Comparison of ENCODE assay signal across 12 cellular contexts in genomic region chr2:30113617-30114293, GRCh38. TPM values are rescaled to one million over a fixed set of nuclear protein-coding genes. Genes with fewer than 3 reads are reported as not detected.
DNase-seq lines count a peak whose midpoint lies in the region; ATAC-seq, FAIRE-seq and TF ChIP-seq lines count a peak whose summit lies in the region.
"Had no signal": no experiment of that assay in that cellular context is flagged by ENCODE, and none has a peak within 500 bp of the region (broad histone marks: within the 10 kb centered on the region; RNA-seq: fewer than 3 reads in every experiment).

No MANE protein-coding gene starts in this region.

- dilution Hi-C loops in IMR-90 (cut with HindIII; ENCODE audit: low sequenced_read_pairs, unreplicated experiment): no loop called here

- no peaks in the 10 kb centered on the region for H3K9me3 ChIP-seq in A549
- H3K9me3 ChIP-seq in IMR-90 (ENCODE audit: control insufficient read depth, insufficient read depth, low read length): no peaks in the 10 kb centered on the region
- H3K9me3 ChIP-seq: BLaER1, HAP-1, spleen had no signal

- H3K36me3 ChIP-seq in IMR-90 (ENCODE audit: control insufficient read depth, insufficient read depth, low read length) (no peaks in the 10 kb centered on the region), brain microvascular endothelial cell (replicated peaks) (no peaks in the 10 kb centered on the region)
- H3K36me3 ChIP-seq: BLaER1, HAP-1, spleen had no signal

- H3K4me1 ChIP-seq in A549: peaks cover 23% of the 10 kb centered on the region
- H3K4me1 ChIP-seq in IMR-90 (ENCODE audit: control insufficient read depth, insufficient read depth, low read length): peaks cover 13% of the 10 kb centered on the region
- H3K4me1 ChIP-seq: HAP-1 had no signal

- H3K4me2 ChIP-seq in A549: peak overlapping the region; percentile 40
- H3K4me2 ChIP-seq in IMR-90 (ENCODE audit: low read depth, low read length): 0 out of 2 replicates have a peak overlapping the region, but pooled peaks have one; percentile 29
- H3K4me2 ChIP-seq: BLaER1 had no signal

- ATAC-seq in A549 (peak; percentile 64 to 68; a peak in 4 of 6 replicates), IMR-90 (ENCODE audit: low read depth) (peak; percentile 96), GM19463 (IDR thresholded peaks at IDR 0.05; ENCODE audit: unreplicated experiment) (no peak)

- TF ChIP-seq POLR2A in A549 (IDR thresholded peaks at IDR 0.05; ENCODE audit: low read length) (no peak), IMR-90 (IDR thresholded peaks at IDR 0.05; ENCODE audit: low read depth, low read length) (no peak)

- TF ChIP-seq CTCF in A549 (IDR thresholded peaks at IDR 0.05) (no peak), IMR-90 (conservative IDR thresholded peaks at IDR 0.05; ENCODE audit: low read depth, low read length) (no peak), brain microvascular endothelial cell (IDR thresholded peaks at IDR 0.05; ENCODE audit: low read depth, low read length, missing control alignments) (no peak)

- peak overlapping the region; percentile 96 for H2BK20ac ChIP-seq in IMR-90 (ENCODE audit: low read depth, low read length)

- H3K4me3 ChIP-seq in A549 (no peak overlapping the region), IMR-90 (ENCODE audit: insufficient read depth, low read depth, low read length) (no peak overlapping the region), brain microvascular endothelial cell (ENCODE audit: low read depth, low read length) (no peak overlapping the region)
- H3K4me3 ChIP-seq: BLaER1, HAP-1, spleen had no signal

- peak overlapping the region; percentile 48; the same call in 1 of the 2 replicates for H3K56ac ChIP-seq in IMR-90 (ENCODE audit: extremely low read depth, insufficient read depth, low read length)

- WGBS in A549 (ENCODE audit: missing lambda C conversion rate): 37% methylated on average over 5 of the region's 5 CpGs
- WGBS in IMR-90 (ENCODE audit: extremely low coverage in 2 of 2, insufficient read length in 1 of 2), 2 experiments: no CpG with 5 or more reads among the region's 5 CpGs

- H3K79me1 ChIP-seq in IMR-90 (ENCODE audit: low read depth in 1 of 2, low read length in 2 of 2): no peaks in the 10 kb centered on the region

- H3K18ac ChIP-seq in IMR-90 (ENCODE audit: low read depth, low read length): peak overlapping the region; percentile 55; the same call in 1 of the 2 replicates

- H2AK5ac ChIP-seq in IMR-90 (ENCODE audit: low read depth, low read length): peak overlapping the region; percentile 96

- H4K5ac ChIP-seq in IMR-90 (ENCODE audit: low read depth, low read length): peak overlapping the region; percentile 62; the same call in 1 of the 2 replicates

- H2AFZ ChIP-seq in IMR-90 (replicated peaks; ENCODE audit: low read length, poor library complexity): peak overlapping the region; percentile 80

- CTCF ChIA-PET in A549 (lab: Yijun Ruan, JAX): interaction anchor here (0.6 to 7.8 kb wide), 8 partner anchors 14 to 1290 kb away, joined by 3 to 108 read pairs (median 4); no protein-coding TSS in a partner anchor
- CTCF ChIA-PET in IMR-90 (lab: Yijun Ruan, JAX): interaction anchor here (1.9 kb wide), 1 partner anchor 23 kb away, joined by 10 read pairs; no protein-coding TSS in a partner anchor

- peak overlapping the region; percentile 63 for H2BK5ac ChIP-seq in IMR-90 (ENCODE audit: low read depth, low read length, poor library complexity, severe bottlenecking)

- TF ChIP-seq RAD21 in A549 (conservative IDR thresholded peaks at IDR 0.05 in 1 of 2, IDR thresholded peaks at IDR 0.05 in 1 of 2): no peak
- no peak for TF ChIP-seq RAD21 in IMR-90 (IDR thresholded peaks at IDR 0.05; ENCODE audit: low read length)

- H3K27me3 ChIP-seq in IMR-90 (ENCODE audit: control insufficient read depth, insufficient read depth, low read length) (peaks cover 5% of the 10 kb centered on the region; the same call in 1 of the 2 replicates), brain microvascular endothelial cell (replicated peaks) (no peaks in the 10 kb centered on the region)
- H3K27me3 ChIP-seq: BLaER1, spleen had no signal

- H3K23ac ChIP-seq in IMR-90 (ENCODE audit: low read depth, low read length): peak overlapping the region; percentile 50; the same call in 1 of the 2 replicates

- no peak overlapping the region for H3K9ac ChIP-seq in IMR-90 (ENCODE audit: low read depth, low read length)
- H3K9ac ChIP-seq: BLaER1 had no signal

- H3K27ac ChIP-seq in A549 (peak overlapping the region in 1 of 2 experiments; percentile 55; a peak in 3 of 6 replicates), IMR-90 (ENCODE audit: insufficient read depth, low read length) (peak overlapping the region; percentile 12; the same call in 1 of the 2 replicates), brain microvascular endothelial cell (peak overlapping the region; percentile 54)
- H3K27ac ChIP-seq: BLaER1, spleen had no signal

- peak overlapping the region; percentile 80 for H3K14ac ChIP-seq in IMR-90 (replicated peaks; ENCODE audit: low read depth, low read length)

- peak overlapping the region; percentile 77 for H3K4ac ChIP-seq in IMR-90 (ENCODE audit: low read depth, low read length)

- intact Hi-C loops in IMR-90 (cut with micrococcal nuclease): loop anchor here (2.0 kb wide), 1 partner anchor 191 kb away; no protein-coding TSS in a partner anchor

- FAIRE-seq in A549 (lab: Jason Lieb, UNC): no peak

- peak overlapping the region in 1 of 2 experiments; percentile 56; a peak in 2 of 4 replicates for H4K8ac ChIP-seq in IMR-90 (ENCODE audit: low read depth in 2 of 2, low read length in 2 of 2)

- no peak for TF ChIP-seq EP300 in A549 (IDR thresholded peaks at IDR 0.05)

- peaks cover 4% of the 10 kb centered on the region for H3K9me1 ChIP-seq in IMR-90 (ENCODE audit: insufficient read depth, low read length)

- in situ Hi-C loops in IMR-90 (cut with MboI; ENCODE audit: low sequenced_read_pairs) (loop anchor here (10.0 kb wide), 1 partner anchor 189 kb away; the partner anchor contains the start of gene ALK), brain microvascular endothelial cell (cut with HindIII; ENCODE audit: low pct_ligation_motif_present, low sequenced_read_pairs) (no loop called here)

- H2BK15ac ChIP-seq in IMR-90 (ENCODE audit: low read depth, low read length): peak overlapping the region; percentile 91; the same call in 2 of the 3 replicates

- DNase-seq in A549 (ENCODE audit: low read depth in 1 of 2, low spot score in 1 of 2): peak; percentile 35 to 43
- peak; percentile 93 for DNase-seq in IMR-90
- peak; percentile 88 for DNase-seq in brain microvascular endothelial cell
- DNase-seq in kidney tubule cell (ENCODE audit: low spot score): peak; percentile 94
- no peak for DNase-seq in activated CD8-positive, alpha-beta memory T cell treated with anti-CD3 and anti-CD28 coated beads for 24 hours
- no peak for DNase-seq in globus pallidus (ENCODE audit: low spot score)
- DNase-seq in SKM-1 (lab: John Stamatoyannopoulos, UW; ENCODE audit: unreplicated experiment): no peak
- DNase-seq: NCI-H774, spleen had no signal

- peak overlapping the region; percentile 89 for H2BK120ac ChIP-seq in IMR-90 (ENCODE audit: low read depth, low read length)

- peak overlapping the region; percentile 59 for H2AK9ac ChIP-seq in IMR-90 (replicated peaks; ENCODE audit: low read depth, low read length, poor library complexity)

- BruUV-seq in IMR-90 (replicated peaks; lab: Mats Ljungman, UMichigan): no TSS peak

- POLR2A ChIA-PET in A549 (lab: Yijun Ruan, JAX) (interaction anchor here (1.6 kb wide), 1 partner anchor 33 kb away, joined by 6 read pairs; the partner anchor contains the start of gene YPEL5), IMR-90 (lab: Charles Lee; ENCODE audit: unreplicated experiment) (interaction anchor here (0.8 kb wide), 1 partner anchor 24 kb away, joined by 3 read pairs; no protein-coding TSS in a partner anchor)

- H4K91ac ChIP-seq in IMR-90 (ENCODE audit: insufficient read depth, low read depth, low read length): peak overlapping the region; percentile 82

- H4K20me1 ChIP-seq in IMR-90 (ENCODE audit: insufficient read depth, low read length): no peaks in the 10 kb centered on the region
- H4K20me1 ChIP-seq: BLaER1 had no signal

TF ChIP-seq in A549, 52 proteins besides CTCF, POLR2A, EP300 and RAD21:
- TF ChIP-seq HOXA7 (CRISPR knock-in tag; IDR thresholded peaks at IDR 0.05): no peak
- TF ChIP-seq FOSL2 (IDR thresholded peaks at IDR 0.05): 0 out of 2 replicates have a peak, but pooled peaks have one; percentile 14
- no peak for TF ChIP-seq FOSL2 (CRISPR knock-in tag; IDR thresholded peaks at IDR 0.05)

TF ChIP-seq in IMR-90, 13 proteins besides CTCF, POLR2A, EP300 and RAD21 (continues in another document):
- no peak for TF ChIP-seq SMC3 (IDR thresholded peaks at IDR 0.05; ENCODE audit: low read depth, low read length)
- TF ChIP-seq MXI1 (IDR thresholded peaks at IDR 0.05; ENCODE audit: borderline replicate concordance, low read depth, low read length): 0 out of 2 replicates have a peak, but pooled peaks have one; percentile 19
- no peak for TF ChIP-seq RFX5 (IDR thresholded peaks at IDR 0.05; ENCODE audit: low read depth, low read length)
- TF ChIP-seq NFE2L2 (IDR thresholded peaks at IDR 0.05; ENCODE audit: low read depth, low read length): peak; percentile 32; the same call in 1 of the 2 replicates
- TF ChIP-seq CHD1 (IDR thresholded peaks at IDR 0.05; ENCODE audit: low read depth, low read length): no peak
- peak; percentile 84 for TF ChIP-seq FOS (IDR thresholded peaks at IDR 0.05; ENCODE audit: low read depth, low read length)
- TF ChIP-seq CEBPB (IDR thresholded peaks at IDR 0.05; ENCODE audit: low read depth, low read length): 0 out of 2 replicates have a peak, but pooled peaks have one; percentile 16
- TF ChIP-seq BHLHE40 (IDR thresholded peaks at IDR 0.05; ENCODE audit: low read depth, low read length): peak; percentile 87
- no peak for TF ChIP-seq USF2 (IDR thresholded peaks at IDR 0.05; ENCODE audit: low read depth, low read length)

RNA-seq across cellular contexts. Expression of gene YPEL5, which starts 33.1 kb away (rescaled TPM):
- polyA plus RNA-seq in A549 (2011; rRNA removed) (89.6 and 93.4 TPM in 2 replicates), A549 (2017; fragmentation: RNase III; extraction: RNeasy Plus Mini Kit Qiagen cat#74134 plus additional on column Dnase treatment) (37.6 to 50.3 TPM (median 45.6 TPM) in 3 replicates), IMR-90 (2012; rRNA removed) (49.6 and 62.6 TPM in 2 replicates)
- 17.9 and 26.9 TPM in 2 replicates for polyA plus RNA-seq in A549 (2012; cell fraction: cytosol; rRNA removed)
- polyA plus RNA-seq in A549 (2012; cell fraction: nucleus; rRNA removed): 11.0 and 21.1 TPM in 2 replicates
- polyA minus RNA-seq in A549 (2011; rRNA and poly(A)+ RNA removed): 57.5 and 69.1 TPM in 2 replicates
- 40.7 and 54.7 TPM in 2 replicates for total RNA-seq in IMR-90 (2012; rRNA removed)
- polyA plus RNA-seq in IMR-90 (2012; cell fraction: cytosol; rRNA removed): 14.5 and 14.6 TPM in 2 replicates
- polyA plus RNA-seq in IMR-90 (2012; cell fraction: nucleus; rRNA removed; ENCODE audit: low replicate concordance): 7.3 and 43.8 TPM in 2 replicates

Comparison
In these comparisons a context has a peak if more than half of its experiments do, and no peak if none do; other contexts are left out.
1. DNase-seq: peak in A549 (2 of 2), IMR-90 (single experiment), brain microvascular endothelial cell (single experiment) and kidney tubule cell (single experiment); none in activated CD8-positive, alpha-beta memory T cell treated with anti-CD3 and anti-CD28 coated beads for 24 hours (single experiment), globus pallidus (single experiment) and SKM-1 (single experiment).